1 cellular context compared by ENCODE assay signal in genomic region chr16:72996291-72997062, GRCh38.
TF ChIP-seq lines count a peak whose summit lies in the region.

No MANE protein-coding gene starts in this region.

TF ChIP-seq in HepG2, 621 proteins besides CTCF, POLR2A, EP300 and RAD21 (continued from another document):
- TF ChIP-seq RERE (CRISPR knock-in tag; IDR thresholded peaks at IDR 0.05; ENCODE audit: low read depth) = no peak
TF ChIP-seq in HepG2: peak in this region for 77.
